Comparison of ENCODE assay signal across 8 cellular contexts in the genomic region with DNA sequence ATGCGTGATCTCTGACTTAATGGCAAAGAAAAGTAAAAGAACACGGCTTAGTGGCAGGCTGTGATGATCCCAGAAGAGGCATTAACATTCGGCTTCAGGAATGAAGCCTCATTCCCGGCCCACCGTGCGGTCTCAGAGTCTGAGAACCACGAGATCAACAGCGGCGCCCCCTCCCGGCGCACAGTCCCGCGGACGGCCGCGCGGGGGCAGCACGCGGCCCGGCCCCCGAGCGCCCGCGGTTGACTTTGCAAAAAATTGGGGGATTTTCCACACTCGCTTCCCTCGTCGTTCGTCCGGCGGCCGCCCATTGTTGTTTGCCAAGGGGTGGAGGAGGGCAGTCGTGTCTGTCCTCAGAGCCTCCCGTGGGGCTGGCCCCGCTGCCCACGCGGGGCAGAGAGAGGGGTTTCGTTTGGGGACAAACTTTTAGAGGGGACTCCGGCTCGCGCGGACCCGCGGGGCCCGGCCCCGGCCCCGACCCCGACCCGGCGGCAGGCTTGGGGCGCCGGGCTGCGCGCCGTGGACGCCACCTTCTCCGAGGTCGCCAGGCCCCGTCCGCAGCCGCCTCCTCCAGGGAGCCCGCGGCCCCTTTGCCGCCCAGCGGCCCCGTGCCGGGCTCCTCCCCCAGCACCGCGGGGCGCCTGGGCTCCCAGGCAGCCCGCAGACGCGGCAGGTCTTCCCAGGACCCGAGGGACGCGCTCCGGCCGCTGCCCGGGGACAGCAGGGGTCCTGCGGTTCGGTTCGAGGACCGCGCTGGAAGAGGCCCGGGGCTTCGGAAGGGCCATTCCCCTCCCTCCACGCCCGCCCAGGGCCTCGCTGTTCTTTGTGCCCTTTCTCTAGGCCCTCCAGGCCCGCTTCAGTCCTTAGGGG. TPM values are rescaled to one million over a fixed set of nuclear protein-coding genes. Genes with fewer than 3 reads are reported as not detected.
DNase-seq lines count a peak whose midpoint lies in the region; ATAC-seq and TF ChIP-seq lines count a peak whose summit lies in the region.

No MANE protein-coding gene starts in this region.

- no peaks in the 10 kb centered on the region for H3K36me3 Mint-ChIP-seq in osteocyte (ENCODE audit: unreplicated experiment)

- in situ Hi-C loops in KBM-7 (cut with MboI; ENCODE audit: low pct_unique_long_range_greater_than_20kb, low sequenced_read_pairs): no loop called here

- H3K36me3 ChIP-seq in ES-I3 (ENCODE audit: insufficient read depth, low read length): no peaks in the 10 kb centered on the region
- no peaks in the 10 kb centered on the region for H3K36me3 ChIP-seq in SJCRH30
- H3K36me3 ChIP-seq in thoracic aorta: no peaks in the 10 kb centered on the region

- H3K27me3 ChIP-seq in SJCRH30 (no peaks in the 10 kb centered on the region), thoracic aorta (replicated peaks; ENCODE audit: insufficient read depth) (no peaks in the 10 kb centered on the region)

- no peaks in the 10 kb centered on the region for H3K9me3 Mint-ChIP-seq in osteocyte (ENCODE audit: unreplicated experiment)

- H3K4me3 ChIP-seq in SJCRH30: peak overlapping the region; percentile 51
- H3K4me3 ChIP-seq in thoracic aorta: peak overlapping the region; percentile 81

- H3K4me1 ChIP-seq in ES-I3 (ENCODE audit: insufficient read depth, low read length) (peaks cover 7% of the 10 kb centered on the region; the same call in 1 of the 2 replicates), SJCRH30 (peaks cover 8% of the 10 kb centered on the region; the same call in 1 of the 2 replicates), thoracic aorta (ENCODE audit: control insufficient read depth in 1 of 2, low read depth in 2 of 2) (peaks cover 6 to 43% of the 10 kb centered on the region in 2 donors)

- ATAC-seq in GM21737 (IDR thresholded peaks at IDR 0.05; ENCODE audit: unreplicated experiment): peak; percentile 44
- ATAC-seq in thoracic aorta (ENCODE audit: insufficient number of reproducible peaks, low FRiP score, low read depth): peak; percentile 56

- H3K9me3 ChIP-seq in ES-I3 (ENCODE audit: control insufficient read depth, insufficient read depth, low read length) (no peaks in the 10 kb centered on the region), SJCRH30 (replicated peaks) (no peaks in the 10 kb centered on the region), thoracic aorta (no peaks in the 10 kb centered on the region)

- no peaks in the 10 kb centered on the region for H3K27me3 Mint-ChIP-seq in osteocyte (ENCODE audit: unreplicated experiment)

- H3K27ac ChIP-seq in SJCRH30 (no peak overlapping the region; the same call in 1 of the 2 replicates), thoracic aorta (peak overlapping the region; percentile 73 to 74)

- H3K9ac ChIP-seq in ES-I3 (ENCODE audit: low read depth, low read length): peak overlapping the region; percentile 82

- peak; percentile 99 for TF ChIP-seq CTCF in osteocyte (IDR thresholded peaks at IDR 0.05)
- peak; percentile 97 for TF ChIP-seq CTCF in thoracic aorta (IDR thresholded peaks at IDR 0.05)

- H3K4me3 Mint-ChIP-seq in osteocyte (ENCODE audit: unreplicated experiment): peak overlapping the region; percentile 65

- peak overlapping the region; percentile 47 for H3K27ac Mint-ChIP-seq in osteocyte (ENCODE audit: unreplicated experiment)

- DNase-seq in KBM-7 (peak; percentile 90), SJCRH30 (peak; percentile 75 to 87), glomerular visceral epithelial cell (ENCODE audit: extremely low spot score) (peak; percentile 84), osteocyte (ENCODE audit: extremely low spot score, unreplicated experiment) (peak; percentile 96), thoracic aorta (ENCODE audit: low spot score) (no peak)
- DNase-seq in activated naive CD4-positive, alpha-beta T cell treated with Interleukin-2 at 50 U/mL for 16 hours: peak; percentile 86

- H3K4me1 Mint-ChIP-seq in osteocyte (ENCODE audit: unreplicated experiment): peaks cover 31% of the 10 kb centered on the region

RNA-seq across cellular contexts. Expression of a gene that starts 3.3 kb away (rescaled TPM):
- 18.8 and 20.0 TPM in 2 replicates for total RNA-seq in SJCRH30 (2014; rRNA removed; shearing (Covaris generic))
- total RNA-seq in osteocyte (42.6 and 43.0 TPM in 2 replicates), thoracic aorta (10 to 100 TPM; 21.8 to 32.4 TPM)
